Comparison of ENCODE assay signal across 9 cellular contexts in the genomic region with DNA sequence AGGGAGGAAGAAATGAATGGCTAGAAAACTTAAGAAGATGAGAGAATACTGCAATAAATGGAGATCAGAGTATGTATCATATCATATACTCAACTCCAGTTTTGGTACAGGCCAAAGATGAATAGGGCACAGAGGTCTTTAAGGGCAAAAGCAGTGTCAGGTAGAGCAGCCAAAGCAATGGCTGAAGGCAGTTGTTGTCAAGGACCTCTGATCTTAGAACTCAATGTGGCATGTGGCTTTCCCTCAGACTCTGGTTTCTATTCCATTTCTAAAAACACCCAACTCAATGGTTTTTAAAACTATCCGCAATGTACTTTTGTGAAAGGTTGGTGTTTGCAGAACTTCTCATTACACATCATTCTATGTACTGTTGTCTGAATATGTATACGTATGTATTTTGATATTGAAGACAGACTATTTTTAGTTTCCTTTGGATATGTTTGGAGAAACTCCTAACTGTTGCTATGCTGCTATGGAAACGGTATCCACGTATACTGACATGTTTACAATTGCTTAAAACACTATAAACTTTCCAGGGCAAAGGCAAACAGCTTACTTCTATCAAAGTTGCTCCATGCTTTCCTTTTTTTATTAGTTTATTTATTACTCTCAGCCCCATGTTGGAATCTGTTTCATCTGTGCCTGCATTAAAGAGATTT. TPM values are rescaled to one million over a fixed set of nuclear protein-coding genes. Genes with fewer than 3 reads are reported as not detected.
DNase-seq lines count a peak whose midpoint lies in the region; ATAC-seq and TF ChIP-seq lines count a peak whose summit lies in the region.
"Had no signal": no experiment of that assay in that cellular context is flagged by ENCODE, and none has a peak within 500 bp of the region (broad histone marks: within the 10 kb centered on the region; RNA-seq: fewer than 3 reads in every experiment).

No MANE protein-coding gene starts in this region.

- H3K9ac ChIP-seq in stomach smooth muscle (ENCODE audit: low read length in 2 of 2): no peak overlapping the region

- peak overlapping the region in 1 of 2 donors; percentile 0 for H3K4me3 ChIP-seq in stomach smooth muscle (ENCODE audit: low read length in 2 of 2)
- H3K4me3 ChIP-seq: adrenal gland had no signal

- H3K4me3 Mint-ChIP-seq in activated T-helper 2 cell treated with anti-CD3 and anti-CD28 coated beads, Interferon-gamma antibody, Interleukin-2, Interleukin-4, amounts not matched to agents 10 μg/mL and 5 μg/mL and 100 μg/mL, durations not matched to agents 14 hours and 24 hours and 36 hours (ENCODE audit: low read depth): no peak overlapping the region

- peaks cover 9% of the 10 kb centered on the region for H3K9me3 Mint-ChIP-seq in activated T-helper 2 cell treated with anti-CD3 and anti-CD28 coated beads, Interferon-gamma antibody, Interleukin-2, Interleukin-4, amounts not matched to agents 10 μg/mL and 5 μg/mL and 100 μg/mL, durations not matched to agents 14 hours and 24 hours and 36 hours

- H3K27me3 Mint-ChIP-seq in activated T-helper 2 cell treated with anti-CD3 and anti-CD28 coated beads, Interferon-gamma antibody, Interleukin-2, Interleukin-4, amounts not matched to agents 10 μg/mL and 5 μg/mL and 100 μg/mL, durations not matched to agents 14 hours and 24 hours and 36 hours (ENCODE audit: low read depth): no peaks in the 10 kb centered on the region

- H3K27ac ChIP-seq in stomach smooth muscle (ENCODE audit: low read length): peak overlapping the region; percentile 95

- H3K4me1 ChIP-seq in stomach smooth muscle (ENCODE audit: control insufficient read depth, insufficient read depth, low read length): peaks cover 21% of the 10 kb centered on the region

- H3K27ac Mint-ChIP-seq in activated T-helper 2 cell treated with anti-CD3 and anti-CD28 coated beads, Interferon-gamma antibody, Interleukin-2, Interleukin-4, amounts not matched to agents 10 μg/mL and 5 μg/mL and 100 μg/mL, durations not matched to agents 14 hours and 24 hours and 36 hours: peak overlapping the region; percentile 9

- TF ChIP-seq CTCF in GM13977 (IDR thresholded peaks at IDR 0.05; ENCODE audit: extremely low read depth, insufficient read depth, missing control alignments): no peak

- H3K36me3 Mint-ChIP-seq in activated T-helper 2 cell treated with anti-CD3 and anti-CD28 coated beads, Interferon-gamma antibody, Interleukin-2, Interleukin-4, amounts not matched to agents 10 μg/mL and 5 μg/mL and 100 μg/mL, durations not matched to agents 14 hours and 24 hours and 36 hours (ENCODE audit: low read depth): peaks cover 6% of the 10 kb centered on the region

- peaks cover 47% of the 10 kb centered on the region for H3K4me1 Mint-ChIP-seq in activated T-helper 2 cell treated with anti-CD3 and anti-CD28 coated beads, Interferon-gamma antibody, Interleukin-2, Interleukin-4, amounts not matched to agents 10 μg/mL and 5 μg/mL and 100 μg/mL, durations not matched to agents 14 hours and 24 hours and 36 hours (ENCODE audit: low read depth)

- intact Hi-C loops in activated T-helper 2 cell treated with anti-CD3 and anti-CD28 coated beads, Interferon-gamma antibody, Interleukin-2, Interleukin-4, amounts not matched to agents 10 μg/mL and 5 μg/mL and 100 μg/mL, durations not matched to agents 14 hours and 24 hours and 36 hours (cut with micrococcal nuclease): no loop called here

- no peaks in the 10 kb centered on the region for H3K27me3 ChIP-seq in stomach smooth muscle (ENCODE audit: control insufficient read depth in 1 of 2, insufficient read depth in 2 of 2, low read length in 2 of 2)
- H3K27me3 ChIP-seq: adrenal gland had no signal

- ATAC-seq in HG03354 (IDR thresholded peaks at IDR 0.05; ENCODE audit: poor library complexity, severe bottlenecking, unreplicated experiment): no peak

- H3K36me3 ChIP-seq in stomach smooth muscle (ENCODE audit: control insufficient read depth in 2 of 2, insufficient read depth in 2 of 2, low read length in 2 of 2): no peaks in the 10 kb centered on the region
- H3K36me3 ChIP-seq: adrenal gland had no signal

- in situ Hi-C loops in GM13977 (cut with MboI; ENCODE audit: low pct_unique_long_range_greater_than_20kb, low sequenced_read_pairs, unreplicated experiment): no loop called here

- no peaks in the 10 kb centered on the region for H3K9me3 ChIP-seq in stomach smooth muscle (ENCODE audit: control insufficient read depth in 2 of 2, low read length in 2 of 2)
- H3K9me3 ChIP-seq: adrenal gland had no signal

- DNase-seq in NCI-H510A treated with DMSO at 0.1 percent for 48 hours (lab: John Stamatoyannopoulos, UW): peak; percentile 47
- DNase-seq in NCI-H510A (lab: John Stamatoyannopoulos, UW): no peak
- DNase-seq in activated T-helper 2 cell treated with anti-CD3 and anti-CD28 coated beads, Interferon-gamma antibody, Interleukin-2, Interleukin-4, amounts not matched to agents 10 μg/mL and 5 μg/mL and 100 μg/mL, durations not matched to agents 14 hours and 24 hours and 36 hours (ENCODE audit: low spot score): no peak
- peak; percentile 11 for DNase-seq in foreskin melanocyte
- DNase-seq in GM13977 (ENCODE audit: low spot score): no peak
- DNase-seq in HPDE6-E6E7 (ENCODE audit: extremely low spot score): no peak
- DNase-seq: adrenal gland had no signal

RNA-seq across cellular contexts. Expression of a gene that starts 58.1 kb away (rescaled TPM):
- total RNA-seq in activated T-helper 2 cell treated with anti-CD3 and anti-CD28 coated beads, Interferon-gamma antibody, Interleukin-2, Interleukin-4, amounts not matched to agents 10 μg/mL and 5 μg/mL and 100 μg/mL, durations not matched to agents 14 hours and 24 hours and 36 hours: 21.6 and 25.1 TPM in 2 replicates

Comparison
In these comparisons a context has a peak if more than half of its experiments do, and no peak if none do; other contexts are left out.
1. DNase-seq: peak in NCI-H510A treated with DMSO at 0.1 percent for 48 hours (single experiment) and foreskin melanocyte (single experiment); none in NCI-H510A (single experiment), activated T-helper 2 cell treated with anti-CD3 and anti-CD28 coated beads, Interferon-gamma antibody, Interleukin-2, Interleukin-4, amounts not matched to agents 10 μg/mL and 5 μg/mL and 100 μg/mL, durations not matched to agents 14 hours and 24 hours and 36 hours (single experiment), GM13977 (single experiment) and HPDE6-E6E7 (single experiment).